ENCODE assay signal across 18 cellular contexts in genomic region chr7:139629392-139630082, GRCh38.
DNase-seq lines count a peak whose midpoint lies in the region; ATAC-seq, FAIRE-seq and TF ChIP-seq lines count a peak whose summit lies in the region.
"Had no signal": no experiment of that assay in that cellular context is flagged by ENCODE, and none has a peak within 500 bp of the region (broad histone marks: within the 10 kb centered on the region; RNA-seq: fewer than 3 reads in every experiment).

No MANE protein-coding gene starts in this region.

- no peaks in the 10 kb centered on the region for H3K27me3 Mint-ChIP-seq in activated naive CD8-positive, alpha-beta T cell
- H3K27me3 Mint-ChIP-seq in activated naive CD8-positive, alpha-beta T cell treated with anti-CD3 and anti-CD28 coated beads, Interleukin-2, amount 50 U/mL, for 24 hours = no peaks in the 10 kb centered on the region
- no peaks in the 10 kb centered on the region for H3K27me3 Mint-ChIP-seq in neural progenitor cell (ENCODE audit: insufficient read depth, low read depth)

- peaks cover 11 to 19% of the 10 kb centered on the region in 2 experiments for H3K36me3 ChIP-seq in endothelial cell of umbilical vein (ENCODE audit: control insufficient read depth in 2 of 2, extremely low read depth in 1 of 2, insufficient read depth in 2 of 2, low read length in 2 of 2)
- no peaks in the 10 kb centered on the region for H3K36me3 ChIP-seq in neural progenitor cell
- peaks cover 11 to 83% (median 50%) of the 10 kb centered on the region in 4 donors for H3K36me3 ChIP-seq in upper lobe of left lung

- H3K4me3 Mint-ChIP-seq in activated naive CD8-positive, alpha-beta T cell = peak overlapping the region; percentile 51
- H3K4me3 Mint-ChIP-seq in activated naive CD8-positive, alpha-beta T cell treated with anti-CD3 and anti-CD28 coated beads, Interleukin-2, amount 50 U/mL, for 24 hours = no peak overlapping the region
- H3K4me3 Mint-ChIP-seq in neural progenitor cell = no peak overlapping the region

- DNase-seq in activated naive CD8-positive, alpha-beta T cell treated with anti-CD3 and anti-CD28 coated beads, Interleukin-2, amount 50 U/mL, for 24 hours = no peak
- DNase-seq in endothelial cell of umbilical vein (ENCODE audit: low read depth, low spot score) (no peak), neural progenitor cell (ENCODE audit: low spot score) (no peak), upper lobe of left lung (no peak)
- DNase-seq: activated gamma-delta T cell treated with Interleukin-2 at 50 U/mL for 16 hours, brain microvascular endothelial cell, DMS53, foreskin fibroblast, KG1, midbrain, NCI-H510A, RPMI8226, T-helper 9 cell had no signal

- H3K9ac ChIP-seq in endothelial cell of umbilical vein (replicated peaks; ENCODE audit: extremely low read depth, insufficient read depth, low read length) = no peak overlapping the region
- no peak overlapping the region for H3K9ac ChIP-seq in neural progenitor cell
- H3K9ac ChIP-seq: parathyroid adenoma had no signal

- H3K4me1 Mint-ChIP-seq in activated naive CD8-positive, alpha-beta T cell (ENCODE audit: low read depth) = peaks cover 79% of the 10 kb centered on the region
- H3K4me1 Mint-ChIP-seq in activated naive CD8-positive, alpha-beta T cell treated with anti-CD3 and anti-CD28 coated beads, Interleukin-2, amount 50 U/mL, for 24 hours = peaks cover 46% of the 10 kb centered on the region
- H3K4me1 Mint-ChIP-seq in neural progenitor cell = peaks cover 6% of the 10 kb centered on the region

- H3K27ac ChIP-seq in endothelial cell of umbilical vein (ENCODE audit: insufficient read depth, low read depth, low read length) (no peak overlapping the region), neural progenitor cell (no peak overlapping the region), upper lobe of left lung (no peak overlapping the region)
- H3K27ac ChIP-seq: brain microvascular endothelial cell, parathyroid adenoma had no signal

- dilution Hi-C loops in endothelial cell of umbilical vein (cut with MboI; ENCODE audit: extremely low pct_ligation_motif_present, low sequenced_read_pairs) = no loop called here

- H3K27me3 ChIP-seq in endothelial cell of umbilical vein (ENCODE audit: control insufficient read depth in 2 of 2, insufficient read depth in 2 of 2, low read length in 2 of 2) = no peaks in the 10 kb centered on the region
- no peaks in the 10 kb centered on the region for H3K27me3 ChIP-seq in neural progenitor cell
- H3K27me3 ChIP-seq in upper lobe of left lung = no peaks in the 10 kb centered on the region
- H3K27me3 ChIP-seq: brain microvascular endothelial cell had no signal

- TF ChIP-seq POLR2A in endothelial cell of umbilical vein (IDR thresholded peaks at IDR 0.05; ENCODE audit: low read depth, low read length) (no peak), upper lobe of left lung (IDR thresholded peaks at IDR 0.05) (no peak)

- no TSS peak for BruUV-seq in endothelial cell of umbilical vein (replicated peaks; lab: Mats Ljungman, UMichigan)

- H2AFZ ChIP-seq in endothelial cell of umbilical vein (ENCODE audit: low read depth, low read length) (no peak overlapping the region), neural progenitor cell (replicated peaks) (no peak overlapping the region)
- H2AFZ ChIP-seq: parathyroid adenoma had no signal

- peaks cover 4% of the 10 kb centered on the region for H3K79me2 ChIP-seq in endothelial cell of umbilical vein (ENCODE audit: control insufficient read depth, insufficient read depth, low read length)
- H3K79me2 ChIP-seq in neural progenitor cell (ENCODE audit: low read depth) = no peaks in the 10 kb centered on the region

- intact Hi-C loops in endothelial cell of umbilical vein (cut with micrococcal nuclease) = no loop called here

- H3K9me3 ChIP-seq in endothelial cell of umbilical vein (replicated peaks; ENCODE audit: control insufficient read depth, insufficient read depth, low read length) = no peaks in the 10 kb centered on the region
- no peaks in the 10 kb centered on the region for H3K9me3 ChIP-seq in neural progenitor cell (ENCODE audit: low read depth)
- H3K9me3 ChIP-seq in upper lobe of left lung = no peaks in the 10 kb centered on the region

- TF ChIP-seq CTCF in endothelial cell of umbilical vein (IDR thresholded peaks at IDR 0.05; ENCODE audit: extremely low read depth in 1 of 2, insufficient read depth in 1 of 2, low read depth in 1 of 2, low read length in 2 of 2) (no peak), neural progenitor cell (IDR thresholded peaks at IDR 0.05) (peak; percentile 20), upper lobe of left lung (IDR thresholded peaks at IDR 0.05) (no peak)

- H3K4me3 ChIP-seq in endothelial cell of umbilical vein (replicated peaks in 1 of 3; ENCODE audit: insufficient read depth in 1 of 3, low read depth in 1 of 3, low read length in 3 of 3) (no peak overlapping the region), neural progenitor cell (no peak overlapping the region), upper lobe of left lung (no peak overlapping the region)

- CTCF ChIA-PET in endothelial cell of umbilical vein (lab: Charles Lee) = interaction anchor here (1.0 to 1.6 kb wide), 5 partner anchors 10 to 372 kb away, joined by 3 to 7 read pairs (median 3); no protein-coding TSS in a partner anchor

- H3K4me1 ChIP-seq in endothelial cell of umbilical vein (ENCODE audit: control insufficient read depth, extremely low read depth, insufficient read depth, low read length) = no peaks in the 10 kb centered on the region
- no peaks in the 10 kb centered on the region for H3K4me1 ChIP-seq in neural progenitor cell
- H3K4me1 ChIP-seq in upper lobe of left lung = peaks cover 0 to 19% (median 2%) of the 10 kb centered on the region in 4 donors
- H3K4me1 ChIP-seq: parathyroid adenoma had no signal

- TF ChIP-seq EP300 in Ishikawa (IDR thresholded peaks at IDR 0.05; ENCODE audit: borderline replicate concordance) (no peak), upper lobe of left lung (IDR thresholded peaks at IDR 0.05) (no peak)

- FAIRE-seq in endothelial cell of umbilical vein (lab: Jason Lieb, UNC) = peak; percentile 21

- POLR2A ChIA-PET in endothelial cell of umbilical vein (lab: Charles Lee) = no interaction called here

- peaks cover 2% of the 10 kb centered on the region for H3K9me3 Mint-ChIP-seq in activated naive CD8-positive, alpha-beta T cell (ENCODE audit: low read depth)
- no peaks in the 10 kb centered on the region for H3K9me3 Mint-ChIP-seq in activated naive CD8-positive, alpha-beta T cell treated with anti-CD3 and anti-CD28 coated beads, Interleukin-2, amount 50 U/mL, for 24 hours
- no peaks in the 10 kb centered on the region for H3K9me3 Mint-ChIP-seq in neural progenitor cell

- H3K9me1 ChIP-seq in endothelial cell of umbilical vein (replicated peaks; ENCODE audit: control insufficient read depth, extremely low read depth, insufficient read depth, low read length) = no peaks in the 10 kb centered on the region

- no peak overlapping the region for H3K4me2 ChIP-seq in endothelial cell of umbilical vein (ENCODE audit: insufficient read depth, low read length)
- no peak overlapping the region for H3K4me2 ChIP-seq in neural progenitor cell

- TF ChIP-seq RAD21 in Ishikawa (IDR thresholded peaks at IDR 0.05; ENCODE audit: low read depth) = 0 out of 2 replicates have a peak, but pooled peaks have one; percentile 5

- no peak for ATAC-seq in activated naive CD8-positive, alpha-beta T cell treated with anti-CD3 and anti-CD28 coated beads, Interleukin-2, amount 50 U/mL, for 24 hours
- ATAC-seq in GM18909 (IDR thresholded peaks at IDR 0.05; ENCODE audit: poor library complexity, unreplicated experiment) (no peak), upper lobe of left lung (ENCODE audit: low FRiP score in 2 of 2) (no peak), GM18870 (IDR thresholded peaks at IDR 0.05; ENCODE audit: unreplicated experiment) (no peak)

- H4K20me1 ChIP-seq in endothelial cell of umbilical vein (replicated peaks; ENCODE audit: control insufficient read depth, extremely low read depth, insufficient read depth, low read length) (no peaks in the 10 kb centered on the region), neural progenitor cell (ENCODE audit: low read depth) (no peaks in the 10 kb centered on the region)

- no peaks in the 10 kb centered on the region for H3F3A ChIP-seq in neural progenitor cell (ENCODE audit: low read depth)

- H3K27ac Mint-ChIP-seq in activated naive CD8-positive, alpha-beta T cell = peak overlapping the region; percentile 69
- H3K27ac Mint-ChIP-seq in activated naive CD8-positive, alpha-beta T cell treated with anti-CD3 and anti-CD28 coated beads, Interleukin-2, amount 50 U/mL, for 24 hours = no peak overlapping the region
- no peak overlapping the region for H3K27ac Mint-ChIP-seq in neural progenitor cell

- peaks cover 25% of the 10 kb centered on the region for H3K36me3 Mint-ChIP-seq in activated naive CD8-positive, alpha-beta T cell
- peaks cover 39% of the 10 kb centered on the region for H3K36me3 Mint-ChIP-seq in activated naive CD8-positive, alpha-beta T cell treated with anti-CD3 and anti-CD28 coated beads, Interleukin-2, amount 50 U/mL, for 24 hours (ENCODE audit: low read depth)
- peaks cover 50% of the 10 kb centered on the region for H3K36me3 Mint-ChIP-seq in neural progenitor cell

- WGBS in upper lobe of left lung, 2 donors = 86 to 88% methylated on average over 4 of the region's 4 CpGs

TF ChIP-seq in Ishikawa, 13 proteins besides CTCF, POLR2A, EP300 and RAD21:
- TF ChIP-seq TEAD4 (IDR thresholded peaks at IDR 0.05) (no peak), ZBTB7A (IDR thresholded peaks at IDR 0.05; ENCODE audit: low read depth) (no peak), CREB1 (IDR thresholded peaks at IDR 0.05; ENCODE audit: low read depth) (no peak), NFIC (IDR thresholded peaks at IDR 0.05) (no peak)
- TF ChIP-seq, protein P1, sequence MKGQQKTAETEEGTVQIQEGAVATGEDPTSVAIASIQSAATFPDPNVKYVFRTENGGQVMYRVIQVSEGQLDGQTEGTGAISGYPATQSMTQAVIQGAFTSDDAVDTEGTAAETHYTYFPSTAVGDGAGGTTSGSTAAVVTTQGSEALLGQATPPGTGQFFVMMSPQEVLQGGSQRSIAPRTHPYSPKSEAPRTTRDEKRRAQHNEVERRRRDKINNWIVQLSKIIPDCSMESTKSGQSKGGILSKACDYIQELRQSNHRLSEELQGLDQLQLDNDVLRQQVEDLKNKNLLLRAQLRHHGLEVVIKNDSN (IDR thresholded peaks at IDR 0.05) = 0 out of 2 replicates have a peak, but pooled peaks have one; percentile 17

TF ChIP-seq in endothelial cell of umbilical vein, 7 proteins besides CTCF, POLR2A, EP300 and RAD21 (continues in another document):
- TF ChIP-seq GATA2 (IDR thresholded peaks at IDR 0.05; ENCODE audit: insufficient read depth, insufficient read length, low read depth, low read length) = no peak
- no peak for TF ChIP-seq POLR2AphosphoS5 (IDR thresholded peaks at IDR 0.05; ENCODE audit: insufficient read depth, low read depth, low read length)
- no peak for TF ChIP-seq MYC (IDR thresholded peaks at IDR 0.05; ENCODE audit: low read depth, low read length)
- no peak for TF ChIP-seq FOS (IDR thresholded peaks at IDR 0.05; ENCODE audit: borderline replicate concordance, insufficient read depth, low read length)
- TF ChIP-seq EZH2 (IDR thresholded peaks at IDR 0.05; ENCODE audit: borderline replicate concordance, low read depth, low read length, severe bottlenecking) = no peak
- no peak for TF ChIP-seq JUN (IDR thresholded peaks at IDR 0.05; ENCODE audit: borderline replicate concordance, insufficient read depth, insufficient read length, low read depth)
